16 cellular contexts compared by ENCODE assay signal in genomic region chr2:234307322-234307961, GRCh38.
DNase-seq lines count a peak whose midpoint lies in the region; ATAC-seq, FAIRE-seq and TF ChIP-seq lines count a peak whose summit lies in the region.
"Had no signal": no experiment of that assay in that cellular context is flagged by ENCODE, and none has a peak within 500 bp of the region (broad histone marks: within the 10 kb centered on the region; RNA-seq: fewer than 3 reads in every experiment).

No MANE protein-coding gene starts in this region.

- intact Hi-C loops in kidney (cut with DNase I) = no loop called here
- intact Hi-C loops in pancreas (cut with DNase I) = no loop called here

- H3K27ac Mint-ChIP-seq in stimulated activated naive CD8-positive, alpha-beta T cell treated with anti-CD3 and anti-CD28 coated beads, Interleukin-15, Interleukin-2, amounts not matched to agents 100 ng/mL and 50 ng/mL, for 24 hours = peak overlapping the region; percentile 96
- H3K27ac Mint-ChIP-seq in stimulated activated naive CD8-positive, alpha-beta T cell treated with anti-CD3 and anti-CD28 coated beads, Interleukin-15, amount 100 ng/mL, for 72 hours = peak overlapping the region in 1 of 2 donors; percentile 53

- no peaks in the 10 kb centered on the region for H4K20me1 ChIP-seq in keratinocyte (ENCODE audit: control insufficient read depth, extremely low read depth, insufficient read depth, low read length)

- H3K9me3 ChIP-seq in RWPE2 (ENCODE audit: severe bottlenecking) (no peaks in the 10 kb centered on the region), keratinocyte (ENCODE audit: control insufficient read depth, low read depth, low read length) (peaks cover 3% of the 10 kb centered on the region), thymus (ENCODE audit: control insufficient read depth) (no peaks in the 10 kb centered on the region), kidney (ENCODE audit: control insufficient read depth in 1 of 2, low read length in 2 of 2) (no peaks in the 10 kb centered on the region), pancreas (peaks cover 0 to 2% (median 0%) of the 10 kb centered on the region in 4 donors)
- H3K9me3 ChIP-seq: esophagus muscularis mucosa, testis had no signal

- peaks cover 60% of the 10 kb centered on the region for H3K4me1 Mint-ChIP-seq in stimulated activated naive CD8-positive, alpha-beta T cell treated with anti-CD3 and anti-CD28 coated beads, Interleukin-15, Interleukin-2, amounts not matched to agents 100 ng/mL and 50 ng/mL, for 24 hours (ENCODE audit: low read depth)
- peaks cover 69% of the 10 kb centered on the region for H3K4me1 Mint-ChIP-seq in stimulated activated naive CD8-positive, alpha-beta T cell treated with anti-CD3 and anti-CD28 coated beads, Interleukin-15, amount 100 ng/mL, for 72 hours

- no peak overlapping the region for H3K9ac ChIP-seq in keratinocyte (ENCODE audit: control insufficient read depth, extremely low read depth, insufficient read depth, low read length)
- H3K9ac ChIP-seq in kidney (ENCODE audit: low read length in 2 of 2) = no peak overlapping the region

- no peaks in the 10 kb centered on the region for H3K27me3 ChIP-seq in RWPE2 (ENCODE audit: insufficient read depth, poor library complexity, severe bottlenecking)
- no peaks in the 10 kb centered on the region for H3K27me3 ChIP-seq in keratinocyte (ENCODE audit: control insufficient read depth, extremely low read depth, insufficient read depth, low read length)
- H3K27me3 ChIP-seq in thymus (ENCODE audit: control insufficient read depth, insufficient read depth) = no peaks in the 10 kb centered on the region
- H3K27me3 ChIP-seq in pancreas = no peaks in the 10 kb centered on the region
- H3K27me3 ChIP-seq: esophagus muscularis mucosa, testis had no signal

- no peak overlapping the region for H2AFZ ChIP-seq in keratinocyte (ENCODE audit: control insufficient read depth, low read length)

- no peak overlapping the region for H3K4me3 ChIP-seq in RWPE2 (ENCODE audit: severe bottlenecking)
- no peak overlapping the region for H3K4me3 ChIP-seq in keratinocyte (ENCODE audit: control insufficient read depth in 2 of 3, extremely low read depth in 1 of 3, insufficient read depth in 2 of 3, low read depth in 1 of 3, low read length in 3 of 3)
- no peak overlapping the region for H3K4me3 ChIP-seq in thymus (ENCODE audit: low read length)
- no peak overlapping the region for H3K4me3 ChIP-seq in kidney (ENCODE audit: low read length in 2 of 2)
- H3K4me3 ChIP-seq in pancreas = no peak overlapping the region
- H3K4me3 ChIP-seq: esophagus muscularis mucosa, testis had no signal

- peak; percentile 76 for FAIRE-seq in keratinocyte (lab: Jason Lieb, UNC)
- FAIRE-seq in kidney (lab: Jason Lieb, UNC) = no peak
- no peak for FAIRE-seq in pancreas (lab: Jason Lieb, UNC)

- peaks cover 24% of the 10 kb centered on the region for H3K4me1 ChIP-seq in RWPE2 (ENCODE audit: insufficient read depth, poor library complexity, severe bottlenecking)
- H3K4me1 ChIP-seq in keratinocyte (ENCODE audit: control insufficient read depth, extremely low read depth, insufficient read depth, low read length) = peaks cover 45% of the 10 kb centered on the region
- H3K4me1 ChIP-seq in thymus (ENCODE audit: control insufficient read depth, insufficient read depth, low read length) = peaks cover 10% of the 10 kb centered on the region
- no peaks in the 10 kb centered on the region for H3K4me1 ChIP-seq in kidney (ENCODE audit: control insufficient read depth in 1 of 2, insufficient read depth in 1 of 2, low read depth in 1 of 2, low read length in 2 of 2)
- no peaks in the 10 kb centered on the region for H3K4me1 ChIP-seq in pancreas
- H3K4me1 ChIP-seq: esophagus muscularis mucosa, testis had no signal

- H3K9me1 ChIP-seq in keratinocyte (ENCODE audit: control insufficient read depth, extremely low read depth, insufficient read depth, low read length) = no peaks in the 10 kb centered on the region

- H3K36me3 ChIP-seq in RWPE2 (ENCODE audit: low read depth) (no peaks in the 10 kb centered on the region), keratinocyte (ENCODE audit: control insufficient read depth in 2 of 2, extremely low read depth in 1 of 2, insufficient read depth in 2 of 2, low read length in 2 of 2) (no peaks in the 10 kb centered on the region), thymus (ENCODE audit: control insufficient read depth, insufficient read depth) (no peaks in the 10 kb centered on the region), kidney (ENCODE audit: control insufficient read depth in 1 of 2, insufficient read depth in 2 of 2, low read length in 2 of 2) (no peaks in the 10 kb centered on the region), pancreas (no peaks in the 10 kb centered on the region)
- H3K36me3 ChIP-seq: esophagus muscularis mucosa had no signal

- peaks cover 10% of the 10 kb centered on the region for H3K36me3 Mint-ChIP-seq in stimulated activated naive CD8-positive, alpha-beta T cell treated with anti-CD3 and anti-CD28 coated beads, Interleukin-15, Interleukin-2, amounts not matched to agents 100 ng/mL and 50 ng/mL, for 24 hours (ENCODE audit: low read depth)

- peaks cover 10% of the 10 kb centered on the region for H3K9me3 Mint-ChIP-seq in stimulated activated naive CD8-positive, alpha-beta T cell treated with anti-CD3 and anti-CD28 coated beads, Interleukin-15, Interleukin-2, amounts not matched to agents 100 ng/mL and 50 ng/mL, for 24 hours
- H3K9me3 Mint-ChIP-seq in stimulated activated naive CD8-positive, alpha-beta T cell treated with anti-CD3 and anti-CD28 coated beads, Interleukin-15, amount 100 ng/mL, for 72 hours = peaks cover 0 to 19% of the 10 kb centered on the region in 2 donors

- H3K27ac ChIP-seq in RWPE2 (ENCODE audit: poor library complexity, severe bottlenecking) (peak overlapping the region; percentile 67), keratinocyte (ENCODE audit: control insufficient read depth, insufficient read depth, low read length) (peak overlapping the region; percentile 78), thymus (ENCODE audit: low read depth) (peak overlapping the region; percentile 38), kidney (ENCODE audit: low read depth in 2 of 2, low read length in 2 of 2) (no peak overlapping the region), pancreas (no peak overlapping the region)
- H3K27ac ChIP-seq: esophagus muscularis mucosa, testis had no signal

- H3K27me3 Mint-ChIP-seq in stimulated activated naive CD8-positive, alpha-beta T cell treated with anti-CD3 and anti-CD28 coated beads, Interleukin-15, Interleukin-2, amounts not matched to agents 100 ng/mL and 50 ng/mL, for 24 hours = no peaks in the 10 kb centered on the region
- no peaks in the 10 kb centered on the region for H3K27me3 Mint-ChIP-seq in stimulated activated naive CD8-positive, alpha-beta T cell treated with anti-CD3 and anti-CD28 coated beads, Interleukin-15, amount 100 ng/mL, for 72 hours

- dilution Hi-C loops in keratinocyte (cut with MboI; ENCODE audit: extremely low pct_ligation_motif_present, low sequenced_read_pairs) = no loop called here

- 97% methylated on average over 4 of the region's 4 CpGs for WGBS in thymus
- WGBS in pancreas, 2 donors = 90% methylated on average over 4 of the region's 4 CpGs

- peak overlapping the region; percentile 11 for H3K4me3 Mint-ChIP-seq in stimulated activated naive CD8-positive, alpha-beta T cell treated with anti-CD3 and anti-CD28 coated beads, Interleukin-15, Interleukin-2, amounts not matched to agents 100 ng/mL and 50 ng/mL, for 24 hours
- H3K4me3 Mint-ChIP-seq in stimulated activated naive CD8-positive, alpha-beta T cell treated with anti-CD3 and anti-CD28 coated beads, Interleukin-15, amount 100 ng/mL, for 72 hours = no peak overlapping the region

- no peak for DNase-seq in stimulated activated naive CD8-positive, alpha-beta T cell treated with anti-CD3 and anti-CD28 coated beads, Interleukin-15, amount 100 ng/mL, for 72 hours
- DNase-seq in RWPE2 (ENCODE audit: low spot score) = no peak
- DNase-seq in keratinocyte (ENCODE audit: low read depth, low spot score) = no peak
- DNase-seq in kidney = no peak
- DNase-seq in pancreas = no peak
- DNase-seq: activated CD4-positive, CD25-positive, alpha-beta regulatory T cell treated with anti-CD3 and anti-CD28 coated beads, Interleukin-2, amount 50 U/mL, for 72 hours; central memory CD4-positive, alpha-beta T cell; effector CD4-positive, alpha-beta T cell; NCI-H1436; NCI-H526 treated with DMSO at 0.1 percent for 48 hours; stimulated activated CD4-positive, alpha-beta T cell treated with anti-CD3 and anti-CD28 coated beads, Interleukin-4, amount 100 ng/mL, for 24 hours; testis had no signal

- no peak for ATAC-seq in stimulated activated naive CD8-positive, alpha-beta T cell treated with anti-CD3 and anti-CD28 coated beads, Interleukin-15, amount 100 ng/mL, for 72 hours
- ATAC-seq in RWPE2 (ENCODE audit: low read depth) = no peak
- ATAC-seq in HG02642 (IDR thresholded peaks at IDR 0.05; ENCODE audit: poor library complexity, unreplicated experiment) = no peak
- ATAC-seq in pancreas = no peak

- H3K4me2 ChIP-seq in keratinocyte (ENCODE audit: control insufficient read depth, extremely low read depth, insufficient read depth, low read depth, low read length) = no peak overlapping the region

- TF ChIP-seq CTCF in RWPE2 (IDR thresholded peaks at IDR 0.05; ENCODE audit: poor library complexity, severe bottlenecking) (no peak), keratinocyte (optimal IDR thresholded peaks at IDR 0.05 in 1 of 3, IDR thresholded peaks at IDR 0.05 in 1 of 3, conservative IDR thresholded peaks at IDR 0.05 in 1 of 3; ENCODE audit: extremely low read depth in 1 of 3, insufficient read depth in 2 of 3, low read length in 3 of 3) (no peak), kidney (IDR thresholded peaks at IDR 0.05; ENCODE audit: borderline replicate concordance, extremely low read depth, insufficient read depth) (no peak), pancreas (IDR thresholded peaks at IDR 0.05) (no peak)

- H3K79me2 ChIP-seq in keratinocyte (ENCODE audit: control insufficient read depth, insufficient read depth, low read length) = no peaks in the 10 kb centered on the region

Comparison
In these comparisons a context has a peak if more than half of its experiments do, and no peak if none do; other contexts are left out.
1. H3K27ac ChIP-seq: peak in RWPE2 (single experiment), keratinocyte (single experiment) and thymus (single experiment); none in kidney (0 of 2) and pancreas (0 of 4).